33 cellular contexts compared by ENCODE assay signal in genomic region chr14:99624024-99624423, GRCh38. TPM values are rescaled to one million over a fixed set of nuclear protein-coding genes. Genes with fewer than 3 reads are reported as not detected.
"Had no signal": no experiment of that assay in that cellular context is flagged by ENCODE, and none has a peak within 500 bp of the region (broad histone marks: within the 10 kb centered on the region; RNA-seq: fewer than 3 reads in every experiment).

No MANE protein-coding gene starts in this region.

- H3K27me3 ChIP-seq: adrenal gland, cardiac muscle cell, colonic mucosa, right lobe of liver had no signal

- H3K27ac Mint-ChIP-seq: activated CD4-positive, alpha-beta T cell treated with anti-CD3 and anti-CD28 coated beads for 36 hours; activated naive CD4-positive, alpha-beta T cell treated with anti-CD3 and anti-CD28 coated beads for 36 hours; activated naive CD8-positive, alpha-beta T cell treated with anti-CD3 and anti-CD28 coated beads for 36 hours; activated T-helper 1 cell treated with anti-CD3 and anti-CD28 coated beads, Interleukin-12 subunit alpha, Interleukin-12 subunit beta, Interleukin-2, Interleukin-4 antibody, amounts not matched to agents 30 ng/mL and 10 ng/mL and 1 ng/mL, durations not matched to agents 14 hours and 24 hours and 36 hours; brain; memory B cell; naive thymus-derived CD8-positive, alpha-beta T cell; stimulated activated effector memory CD8-positive, alpha-beta T cell treated with anti-CD3 and anti-CD28 coated beads, Interleukin-12 subunit alpha, Interleukin-12 subunit beta, amount 100 ng/mL, for 72 hours; stimulated activated naive CD8-positive, alpha-beta T cell treated with anti-CD3 and anti-CD28 coated beads, Interleukin-15, amount 100 ng/mL, for 72 hours; T-helper 2 cell treated with Interferon-gamma antibody and Interleukin-4, amounts not matched to agents 5 μg/mL and 100 μg/mL, for 36 hours had no signal

- H3K36me3 Mint-ChIP-seq: activated naive CD8-positive, alpha-beta T cell treated with anti-CD3 and anti-CD28 coated beads for 36 hours; brain; memory B cell; naive thymus-derived CD8-positive, alpha-beta T cell; stimulated activated effector memory CD8-positive, alpha-beta T cell treated with anti-CD3 and anti-CD28 coated beads, Interleukin-12 subunit alpha, Interleukin-12 subunit beta, amount 100 ng/mL, for 72 hours had no signal

- ATAC-seq: activated CD4-positive, alpha-beta T cell treated with anti-CD3 and anti-CD28 coated beads for 36 hours; left colon; naive thymus-derived CD8-positive, alpha-beta T cell; right lobe of liver; stimulated activated effector memory CD8-positive, alpha-beta T cell treated with anti-CD3 and anti-CD28 coated beads, Interleukin-12 subunit alpha, Interleukin-12 subunit beta, amount 100 ng/mL, for 72 hours; stimulated activated naive CD8-positive, alpha-beta T cell treated with anti-CD3 and anti-CD28 coated beads, Interleukin-15, amount 100 ng/mL, for 72 hours had no signal

- H3K9me3 Mint-ChIP-seq: activated naive CD4-positive, alpha-beta T cell treated with anti-CD3 and anti-CD28 coated beads for 36 hours; activated naive CD8-positive, alpha-beta T cell treated with anti-CD3 and anti-CD28 coated beads for 36 hours; activated T-helper 1 cell treated with anti-CD3 and anti-CD28 coated beads, Interleukin-12 subunit alpha, Interleukin-12 subunit beta, Interleukin-2, Interleukin-4 antibody, amounts not matched to agents 30 ng/mL and 10 ng/mL and 1 ng/mL, durations not matched to agents 14 hours and 24 hours and 36 hours; memory B cell; naive thymus-derived CD8-positive, alpha-beta T cell; neural crest cell; stimulated activated effector memory CD8-positive, alpha-beta T cell treated with anti-CD3 and anti-CD28 coated beads, Interleukin-12 subunit alpha, Interleukin-12 subunit beta, amount 100 ng/mL, for 72 hours; stimulated activated naive CD8-positive, alpha-beta T cell treated with anti-CD3 and anti-CD28 coated beads, Interleukin-15, amount 100 ng/mL, for 72 hours; T-helper 2 cell treated with Interferon-gamma antibody and Interleukin-4, amounts not matched to agents 5 μg/mL and 100 μg/mL, for 36 hours had no signal

- H3K4me1 ChIP-seq: colonic mucosa, right lobe of liver had no signal

- H3K9me3 ChIP-seq: adrenal gland, colonic mucosa, right lobe of liver had no signal

- H3K27ac ChIP-seq: adrenal gland, cardiac muscle cell, colonic mucosa, right lobe of liver had no signal

- H3K4me3 Mint-ChIP-seq: activated CD4-positive, alpha-beta T cell treated with anti-CD3 and anti-CD28 coated beads for 36 hours; activated naive CD4-positive, alpha-beta T cell treated with anti-CD3 and anti-CD28 coated beads for 36 hours; activated naive CD8-positive, alpha-beta T cell treated with anti-CD3 and anti-CD28 coated beads for 36 hours; activated T-helper 1 cell treated with anti-CD3 and anti-CD28 coated beads, Interleukin-12 subunit alpha, Interleukin-12 subunit beta, Interleukin-2, Interleukin-4 antibody, amounts not matched to agents 30 ng/mL and 10 ng/mL and 1 ng/mL, durations not matched to agents 14 hours and 24 hours and 36 hours; brain; memory B cell; naive thymus-derived CD8-positive, alpha-beta T cell; neural crest cell; stimulated activated effector memory CD8-positive, alpha-beta T cell treated with anti-CD3 and anti-CD28 coated beads, Interleukin-12 subunit alpha, Interleukin-12 subunit beta, amount 100 ng/mL, for 72 hours; stimulated activated naive CD8-positive, alpha-beta T cell treated with anti-CD3 and anti-CD28 coated beads, Interleukin-15, amount 100 ng/mL, for 72 hours; T-helper 2 cell treated with Interferon-gamma antibody and Interleukin-4, amounts not matched to agents 5 μg/mL and 100 μg/mL, for 36 hours had no signal

- H3K4me3 ChIP-seq: adrenal gland, cardiac muscle cell, colonic mucosa, right lobe of liver, skin epidermis had no signal

- H3K36me3 ChIP-seq: adrenal gland, cardiac muscle cell, colonic mucosa, right lobe of liver had no signal

- DNase-seq: activated CD4-positive, alpha-beta T cell treated with anti-CD3 and anti-CD28 coated beads for 36 hours; activated CD4-positive, alpha-beta T cell treated with anti-CD3 and anti-CD28 coated beads, Interleukin-2, amount 50 U/mL, for 48 hours; activated CD4-positive, CD25-positive, alpha-beta regulatory T cell; activated CD8-positive, alpha-beta memory T cell treated with anti-CD3 and anti-CD28 coated beads for 24 hours; activated effector memory CD4-positive, alpha-beta T cell treated with anti-CD3 and anti-CD28 coated beads, Interleukin-2, amount 50 U/mL, for 16 hours; activated naive CD4-positive, alpha-beta T cell treated with anti-CD3 and anti-CD28 coated beads for 36 hours; activated naive CD8-positive, alpha-beta T cell treated with anti-CD3 and anti-CD28 coated beads for 36 hours; activated T-cell treated with anti-CD3 and anti-CD28 coated beads, Interleukin-2, amount 50 U/mL, for 1 hour; adrenal gland; cerebellar nuclear complex; colonic mucosa; effector memory CD4-positive, alpha-beta T cell; foreskin fibroblast; head of caudate nucleus; hippocampal formation; left colon; midbrain; naive thymus-derived CD8-positive, alpha-beta T cell; posterior cingulate gyrus; right lobe of liver; stimulated activated CD4-positive, alpha-beta T cell treated with anti-CD3 and anti-CD28 coated beads, Interleukin-12 subunit alpha, Interleukin-12 subunit beta, amount 100 ng/mL, for 4 hours; stimulated activated CD4-positive, alpha-beta T cell treated with anti-CD3 and anti-CD28 coated beads, Interleukin-4, amount 100 ng/mL, for 1 hour; stimulated activated naive CD8-positive, alpha-beta T cell treated with anti-CD3 and anti-CD28 coated beads, Interleukin-15, amount 100 ng/mL, for 72 hours; substantia nigra; T-helper 1 cell had no signal

RNA-seq across cellular contexts. Expression of gene HHIPL1, which starts 20.9 kb away (rescaled TPM):
- total RNA-seq: activated T-helper 1 cell treated with anti-CD3 and anti-CD28 coated beads, Interleukin-12 subunit alpha, Interleukin-12 subunit beta, Interleukin-2, Interleukin-4 antibody, amounts not matched to agents 30 ng/mL and 10 ng/mL and 1 ng/mL, durations not matched to agents 14 hours and 24 hours and 36 hours had no signal
- polyA plus RNA-seq: naive thymus-derived CD8-positive, alpha-beta T cell had no signal
